In genomic region chr19:679418-680286, GRCh38 we compare ENCODE assay signal across 8 cellular contexts. TPM values are rescaled to one million over a fixed set of nuclear protein-coding genes. Genes with fewer than 3 reads are reported as not detected.
A peak's percentile ranks its signal among the peaks of the same experiment; 100 is the strongest.
DNase-seq lines count a peak whose midpoint lies in the region; ATAC-seq and TF ChIP-seq lines count a peak whose summit lies in the region.

No MANE protein-coding gene starts in this region.

- intact Hi-C loops in right cardiac atrium (cut with DNase I), result no loop called here
- intact Hi-C loops in psoas muscle (cut with DNase I), result no loop called here

- DNase-seq in NCI-H748 (lab: John Stamatoyannopoulos, UW; ENCODE audit: unreplicated experiment) (peak; percentile 43), NCI-H748 treated with DMSO at 0.1 percent for 48 hours (lab: John Stamatoyannopoulos, UW) (no peak), NOMO-1 treated with DMSO at 0.1 percent for 48 hours (lab: John Stamatoyannopoulos, UW; ENCODE audit: unreplicated experiment) (peak; percentile 25), anterior cingulate cortex (lab: John Stamatoyannopoulos, UW) (peak in 35 of 58 donors; percentile 18 to 82 (median 54)), right cardiac atrium (peak; percentile 91 to 92 (median 92)), psoas muscle (peak; percentile 76 to 85), DMS114 treated with DMSO at 0.1 percent for 48 hours (lab: John Stamatoyannopoulos, UW; ENCODE audit: unreplicated experiment) (no peak)

- ATAC-seq in HG02610 (IDR thresholded peaks at IDR 0.05; ENCODE audit: unreplicated experiment) (peak; percentile 14), right cardiac atrium (peak; percentile 19 to 24), psoas muscle (no peak)

- no peak for TF ChIP-seq CTCF in psoas muscle (IDR thresholded peaks at IDR 0.05)

- H3K9me3 ChIP-seq in right cardiac atrium (ENCODE audit: control insufficient read depth, low read length) (no peaks in the 10 kb centered on the region), psoas muscle (no peaks in the 10 kb centered on the region)

- H3K4me1 ChIP-seq in right cardiac atrium (ENCODE audit: control insufficient read depth, insufficient read depth, low read length) (no peaks in the 10 kb centered on the region), psoas muscle (peaks cover 18% of the 10 kb centered on the region)

- H3K27me3 ChIP-seq in right cardiac atrium (ENCODE audit: control insufficient read depth, insufficient read depth) (no peaks in the 10 kb centered on the region), psoas muscle (ENCODE audit: insufficient read depth in 3 of 3, low read length in 2 of 3) (peaks cover 0 to 18% (median 14%) of the 10 kb centered on the region in 3 donors)

- peak overlapping the region; percentile 53 for H3K4me3 ChIP-seq in right cardiac atrium (ENCODE audit: low read length)
- peak overlapping the region; percentile 82 for H3K4me3 ChIP-seq in psoas muscle

- no peaks in the 10 kb centered on the region for H3K36me3 ChIP-seq in psoas muscle (ENCODE audit: insufficient read depth in 1 of 2, low read depth in 1 of 2)

- WGBS in right cardiac atrium, result 5% methylated on average over 69 of the region's 69 CpGs
- 6 to 10% (median 10%) methylated on average over 34 to 69 of the region's 69 CpGs for whole genome bisulfite sequencing in psoas muscle, 3 donors

- peak overlapping the region; percentile 43 for H3K27ac ChIP-seq in right cardiac atrium (ENCODE audit: low read length)
- H3K27ac ChIP-seq in psoas muscle, result peak overlapping the region; percentile 85

RNA-seq across cellular contexts. Expression of gene FSTL3, which starts 3.5 kb away (rescaled TPM):
- total RNA-seq in right cardiac atrium (100 to 1,000 TPM in 1 of 4 donors, 10 to 100 TPM in 3; 47.1 to 110 (median 61.9) TPM), psoas muscle (10 to 100 TPM in 2 of 4 donors, 1 to 10 TPM in 2; 5.4 to 11.5 (median 8.5) TPM)
- polyA plus RNA-seq in right cardiac atrium (64.1 TPM), psoas muscle (10 to 100 TPM in 1 of 3 donors, 1 to 10 TPM in 2; 4.3 to 30.3 (median 6.1) TPM)

RNA-seq across cellular contexts. Expression of gene PRSS57, which starts 15.6 kb away (rescaled TPM):
- total RNA-seq in right cardiac atrium (not detected), psoas muscle (under 1 TPM in 1 of 4 donors, not detected in 3; 0.25 TPM)
- polyA plus RNA-seq in right cardiac atrium (not detected), psoas muscle (under 1 TPM in 1 of 3 donors, not detected in 2; 0.05 TPM)

RNA-seq across cellular contexts. Expression of gene RNF126, which starts 16.6 kb away (rescaled TPM):
- total RNA-seq in right cardiac atrium (10 to 100 TPM; 21.7 to 37.6 (median 28.0) TPM), psoas muscle (10 to 100 TPM; 25.2 to 62.9 (median 50.4) TPM)
- polyA plus RNA-seq in right cardiac atrium (24.5 TPM), psoas muscle (10 to 100 TPM; 48.8 to 72.1 (median 63.3) TPM)

RNA-seq across cellular contexts. Expression of gene PALM, which starts 29.1 kb away (rescaled TPM):
- 10 to 100 TPM; 34.9 to 84.9 (median 46.9) TPM for total RNA-seq in right cardiac atrium
- polyA plus RNA-seq in right cardiac atrium, result 30.3 TPM
- total RNA-seq in psoas muscle, result 10 to 100 TPM in 2 of 4 donors, 1 to 10 TPM in 2; 9.3 to 17.9 (median 10.9) TPM
- 1 to 10 TPM; 4.9 to 9.6 (median 6.8) TPM for polyA plus RNA-seq in psoas muscle

RNA-seq across cellular contexts. Expression of gene FGF22, which starts 40.0 kb away (rescaled TPM):
- total RNA-seq in right cardiac atrium (under 1 TPM in 3 of 4 donors, not detected in 1; 0.15 to 0.34 (median 0.17) TPM), psoas muscle (under 1 TPM in 2 of 4 donors, not detected in 2; 0.15 to 0.26 TPM)
- polyA plus RNA-seq in right cardiac atrium (0.23 TPM), psoas muscle (under 1 TPM; 0.14 to 0.42 (median 0.16) TPM)

Comparison
In these comparisons a context has a peak if more than half of its experiments do, and no peak if none do; other contexts are left out.
1. DNase-seq: peak in NCI-H748 (single experiment), NOMO-1 treated with DMSO at 0.1 percent for 48 hours (single experiment), anterior cingulate cortex (35 of 58), right cardiac atrium (3 of 3) and psoas muscle (2 of 2); none in NCI-H748 treated with DMSO at 0.1 percent for 48 hours (single experiment) and DMS114 treated with DMSO at 0.1 percent for 48 hours (single experiment).
2. ATAC-seq: peak in HG02610 (single experiment) and right cardiac atrium (2 of 2); none in psoas muscle (0 of 4).